8 cellular contexts compared by ENCODE assay signal in the genomic region with DNA sequence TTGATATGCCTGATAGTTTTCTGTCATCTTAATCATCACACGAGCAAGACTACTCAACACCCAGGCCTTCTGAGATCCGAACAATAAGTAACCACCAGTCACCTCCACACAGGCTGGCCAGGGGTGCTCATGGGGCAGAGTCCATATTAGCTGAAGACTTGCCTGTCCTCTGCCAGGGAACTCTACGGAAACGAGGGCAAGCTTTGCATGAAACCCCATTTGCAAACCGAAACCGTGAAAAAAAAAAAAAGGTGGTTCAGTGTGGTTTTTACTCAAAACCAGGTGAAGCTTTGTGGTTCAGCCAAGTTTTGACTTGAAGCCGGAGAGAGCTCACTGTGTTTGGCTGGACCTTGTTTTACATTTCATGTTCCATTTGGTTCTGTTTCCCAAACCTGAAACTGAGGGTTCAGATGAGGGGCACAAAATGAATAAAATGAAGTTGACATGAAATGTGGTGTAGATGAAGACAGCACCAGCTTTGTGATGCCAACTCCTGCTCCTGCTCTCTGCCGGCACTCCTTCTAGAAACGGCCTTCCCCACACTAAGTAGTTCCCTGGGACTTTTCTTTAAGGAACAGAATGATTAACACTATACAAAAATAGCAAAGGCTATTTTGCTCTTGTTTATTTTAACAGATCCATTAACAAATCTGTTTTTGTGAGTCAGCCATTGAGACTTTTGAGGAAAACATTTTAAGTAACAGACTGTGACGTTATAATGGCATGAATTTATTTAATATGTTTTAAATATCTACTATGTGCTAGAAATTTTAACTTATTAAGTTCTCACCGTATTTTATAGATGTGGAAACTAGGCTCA.
DNase-seq lines count a peak whose midpoint lies in the region; ATAC-seq and TF ChIP-seq lines count a peak whose summit lies in the region.

No MANE protein-coding gene starts in this region.

- TF ChIP-seq CTCF in ovary (IDR thresholded peaks at IDR 0.05) = no peak
- TF ChIP-seq CTCF in upper lobe of right lung (IDR thresholded peaks at IDR 0.05) = no peak

- peaks cover 55% of the 10 kb centered on the region for H3K4me1 Mint-ChIP-seq in stimulated activated memory B cell treated with anti-CD40 and anti-IgM and Interleukin-4, amounts not matched to agents 10 μg/mL and 1 μg/mL and 100 μg/mL, for 72 hours

- no peaks in the 10 kb centered on the region for H3K27me3 Mint-ChIP-seq in stimulated activated memory B cell treated with anti-CD40 and anti-IgM and Interleukin-4, amounts not matched to agents 10 μg/mL and 1 μg/mL and 100 μg/mL, for 72 hours

- H3K4me3 ChIP-seq in ovary (no peak overlapping the region), upper lobe of right lung (no peak overlapping the region)

- TF ChIP-seq POLR2A in ovary (IDR thresholded peaks at IDR 0.05) = no peak

- H3K36me3 Mint-ChIP-seq in stimulated activated memory B cell treated with anti-CD40 and anti-IgM and Interleukin-4, amounts not matched to agents 10 μg/mL and 1 μg/mL and 100 μg/mL, for 72 hours = peaks cover 25% of the 10 kb centered on the region

- H3K27ac ChIP-seq in ovary (no peak overlapping the region), upper lobe of right lung (no peak overlapping the region)

- H3K9me3 ChIP-seq in ovary (no peaks in the 10 kb centered on the region), upper lobe of right lung (no peaks in the 10 kb centered on the region)

- no peak for TF ChIP-seq EP300 in ovary (IDR thresholded peaks at IDR 0.05)

- 86 to 93% (median 89%) methylated on average over 11 of the region's 11 CpGs for WGBS in ovary, 3 donors

- H3K36me3 ChIP-seq in ovary (no peaks in the 10 kb centered on the region), upper lobe of right lung (no peaks in the 10 kb centered on the region)

- peak overlapping the region; percentile 83 for H3K27ac Mint-ChIP-seq in stimulated activated memory B cell treated with anti-CD40 and anti-IgM and Interleukin-4, amounts not matched to agents 10 μg/mL and 1 μg/mL and 100 μg/mL, for 72 hours

- ATAC-seq in GM19463 (IDR thresholded peaks at IDR 0.05; ENCODE audit: unreplicated experiment) = peak; percentile 98
- peak; percentile 92 for ATAC-seq in HG03175 (IDR thresholded peaks at IDR 0.05; ENCODE audit: unreplicated experiment)
- peak; percentile 93 for ATAC-seq in stimulated activated memory B cell treated with anti-CD40 and anti-IgM and Interleukin-4, amounts not matched to agents 10 μg/mL and 1 μg/mL and 100 μg/mL, for 72 hours
- ATAC-seq in upper lobe of right lung = no peak

- H3K27me3 ChIP-seq in ovary = no peaks in the 10 kb centered on the region
- no peaks in the 10 kb centered on the region for H3K27me3 ChIP-seq in upper lobe of right lung

- intact Hi-C loops in ovary (cut with DNase I) (no loop called here), upper lobe of right lung (cut with DNase I) (no loop called here)

- no peaks in the 10 kb centered on the region for H3K4me1 ChIP-seq in ovary (ENCODE audit: insufficient read depth)
- H3K4me1 ChIP-seq in upper lobe of right lung = peaks cover 8% of the 10 kb centered on the region

- no peaks in the 10 kb centered on the region for H3K9me3 Mint-ChIP-seq in stimulated activated memory B cell treated with anti-CD40 and anti-IgM and Interleukin-4, amounts not matched to agents 10 μg/mL and 1 μg/mL and 100 μg/mL, for 72 hours

- H3K4me3 Mint-ChIP-seq in stimulated activated memory B cell treated with anti-CD40 and anti-IgM and Interleukin-4, amounts not matched to agents 10 μg/mL and 1 μg/mL and 100 μg/mL, for 72 hours = peak overlapping the region; percentile 71

- DNase-seq in activated T-cell treated with anti-CD3 and anti-CD28 coated beads, Interleukin-2, amount 50 U/mL, for 1 hour = peak; percentile 55
- DNase-seq in occipital lobe (lab: John Stamatoyannopoulos, UW) (no peak), ovary (no peak), SHP77 treated with DMSO at 0.1 percent for 48 hours (lab: John Stamatoyannopoulos, UW) (no peak), upper lobe of right lung (no peak)
